In genomic region chr14:32109676-32110075, GRCh38 we compare ENCODE assay signal across 18 cellular contexts. TPM values are rescaled to one million over a fixed set of nuclear protein-coding genes. Genes with fewer than 3 reads are reported as not detected.
DNase-seq lines count a peak whose midpoint lies in the region; ATAC-seq, FAIRE-seq and TF ChIP-seq lines count a peak whose summit lies in the region.
"Had no signal": no experiment of that assay in that cellular context is flagged by ENCODE, and none has a peak within 500 bp of the region (broad histone marks: within the 10 kb centered on the region; RNA-seq: fewer than 3 reads in every experiment).

No MANE protein-coding gene starts in this region.

- no peaks in the 10 kb centered on the region for H3K9me3 ChIP-seq in HepG2 (ENCODE audit: low read length)
- no peaks in the 10 kb centered on the region for H3K9me3 ChIP-seq in right lobe of liver
- H3K9me3 ChIP-seq: A549, right atrium auricular region had no signal

- WGBS in HepG2 (ENCODE audit: low lambda C conversion rate): 95% methylated on average over 5 of the region's 5 CpGs
- WGBS in right lobe of liver (ENCODE audit: insufficient coverage, low coverage, low lambda C conversion rate, missing lambda C conversion rate): 77% methylated on average over 5 of the region's 5 CpGs

- H3K27ac ChIP-seq in HepG2 (ENCODE audit: extremely low read length, insufficient read depth, low read length) (no peak overlapping the region), right lobe of liver (no peak overlapping the region)
- H3K27ac ChIP-seq: A549, right atrium auricular region, WERI-Rb-1 had no signal

- no peak overlapping the region for H3K4me3 ChIP-seq in HepG2 (replicated peaks in 1 of 3; ENCODE audit: insufficient read depth in 1 of 3, low read depth in 2 of 3, low read length in 3 of 3)
- no peak overlapping the region for H3K4me3 ChIP-seq in right lobe of liver
- H3K4me3 ChIP-seq: A549, right atrium auricular region had no signal

- intact Hi-C loops in HepG2 (cut with micrococcal nuclease; ENCODE audit: unreplicated experiment): no loop called here
- intact Hi-C loops in right lobe of liver (cut with DNase I): no loop called here

- DNase-seq in HepG2 (ENCODE audit: low spot score) (no peak), right lobe of liver (no peak), amniotic stem cell (lab: John Stamatoyannopoulos, UW) (peak; percentile 41), glomerular visceral epithelial cell (ENCODE audit: extremely low spot score) (peak; percentile 67), mucosa of gallbladder (ENCODE audit: low spot score) (no peak), NCI-H128 (lab: John Stamatoyannopoulos, UW; ENCODE audit: unreplicated experiment) (no peak)
- DNase-seq: activated naive CD4-positive, alpha-beta T cell treated with anti-CD3 and anti-CD28 coated beads, Interleukin-2, amount 50 U/mL, for 16 hours; natural killer cell; NCI-H187 treated with DMSO at 0.1 percent for 48 hours; NCI-H510A; PC-3; stimulated activated naive CD4-positive, alpha-beta T cell; SW 1271; WERI-Rb-1 had no signal

- TF ChIP-seq EP300 in HepG2 (IDR thresholded peaks at IDR 0.05; ENCODE audit: low read depth in 2 of 2, low read length in 2 of 2) (no peak), HepG2 (CRISPR knock-in tag; IDR thresholded peaks at IDR 0.05; ENCODE audit: borderline replicate concordance) (no peak)

- no peak for FAIRE-seq in HepG2 (lab: Jason Lieb, UNC)
- FAIRE-seq: A549 had no signal

- peaks cover 87% of the 10 kb centered on the region for H3K79me2 ChIP-seq in HepG2 (ENCODE audit: insufficient read depth, low read length)

- H3K27me3 ChIP-seq in HepG2 (ENCODE audit: control insufficient read depth in 1 of 2, insufficient read depth in 2 of 2, low read length in 2 of 2): no peaks in the 10 kb centered on the region
- H3K27me3 ChIP-seq in right lobe of liver: no peaks in the 10 kb centered on the region
- H3K27me3 ChIP-seq: right atrium auricular region had no signal

- POLR2A ChIA-PET in HepG2 (lab: Yijun Ruan, JAX): interaction anchor here (0.8 kb wide), 1 partner anchor 33 kb away, joined by 4 read pairs; no protein-coding TSS in a partner anchor

- no peak overlapping the region for H2AFZ ChIP-seq in HepG2 (ENCODE audit: low read length)

- no peak for ATAC-seq in HepG2
- ATAC-seq in right lobe of liver: no peak
- no peak for ATAC-seq in GM21529 (IDR thresholded peaks at IDR 0.05; ENCODE audit: unreplicated experiment)
- no peak for ATAC-seq in GM19023 (IDR thresholded peaks at IDR 0.05; ENCODE audit: unreplicated experiment)
- ATAC-seq: natural killer cell, PC-3 had no signal

- peaks cover 23% of the 10 kb centered on the region for H4K20me1 ChIP-seq in HepG2 (ENCODE audit: insufficient read depth, low read length)

- TF ChIP-seq POLR2A in HepG2 (IDR thresholded peaks at IDR 0.05; ENCODE audit: insufficient read depth in 1 of 2, low read depth in 2 of 2, low read length in 2 of 2): no peak
- no peak for TF ChIP-seq POLR2A in right lobe of liver (IDR thresholded peaks at IDR 0.05)

- CTCF ChIA-PET in HepG2 (lab: Yijun Ruan, JAX; ENCODE audit: low intra/inter-chr PET ratio, low total read pairs): no interaction called here

- no peak overlapping the region for H3K4me2 ChIP-seq in HepG2 (ENCODE audit: low read depth, low read length)
- H3K4me2 ChIP-seq: A549 had no signal

- H3K4me1 ChIP-seq in HepG2 (ENCODE audit: insufficient read depth, low read length) (peaks cover 17% of the 10 kb centered on the region), right lobe of liver (no peaks in the 10 kb centered on the region)

- in situ Hi-C loops in HepG2 (cut with HindIII; ENCODE audit: extremely low pct_ligation_motif_present, low pct_unique_long_range_greater_than_20kb): no loop called here

- BruUV-seq in HepG2 (replicated peaks; lab: Mats Ljungman, UMichigan): no TSS peak

- no peak for TF ChIP-seq CTCF in HepG2 (CRISPR knock-in tag; IDR thresholded peaks at IDR 0.05)
- no peak for TF ChIP-seq CTCF in right lobe of liver (IDR thresholded peaks at IDR 0.05)

- no peak overlapping the region for H3K9ac ChIP-seq in HepG2 (ENCODE audit: insufficient read depth, low read depth, low read length)

- no peak for TF ChIP-seq RAD21 in HepG2 (CRISPR knock-in tag; IDR thresholded peaks at IDR 0.05)

- H3K36me3 ChIP-seq in HepG2 (replicated peaks in 1 of 2; ENCODE audit: control insufficient read depth in 1 of 2, insufficient read depth in 2 of 2, low read length in 2 of 2): peaks cover 3 to 5% of the 10 kb centered on the region in 2 experiments; a peak in 3 of 5 replicates
- no peaks in the 10 kb centered on the region for H3K36me3 ChIP-seq in right lobe of liver
- H3K36me3 ChIP-seq: right atrium auricular region, WERI-Rb-1 had no signal

TF ChIP-seq in HepG2, 621 proteins besides CTCF, POLR2A, EP300 and RAD21:
- TF ChIP-seq ONECUT2 (CRISPR knock-in tag; IDR thresholded peaks at IDR 0.05) (no peak), ZKSCAN8 (CRISPR knock-in tag; IDR thresholded peaks at IDR 0.05; ENCODE audit: borderline replicate concordance) (0 out of 2 replicates have a peak, but pooled peaks have one; percentile 11)

RNA-seq across cellular contexts. Expression of gene ARHGAP5, which starts 32.6 kb away (rescaled TPM):
- total RNA-seq in HepG2 (2016; rRNA removed; fragmentation: Illumina TruSeq; extraction: Trizol): 144 and 251 TPM in 2 replicates
- 107 and 120 TPM in 2 replicates for total RNA-seq in HepG2 (2016; cell fraction: cytosol; rRNA removed; fragmentation: Illumina TruSeq; extraction: Trizol; ENCODE audit: low read depth)
- 143 and 234 TPM in 2 replicates for total RNA-seq in HepG2 (2016; cell fraction: insoluble cytoplasmic fraction; rRNA removed; fragmentation: Illumina TruSeq; extraction: Trizol)
- 251 and 354 TPM in 2 replicates for total RNA-seq in HepG2 (2016; cell fraction: membrane; rRNA removed; fragmentation: Illumina TruSeq; extraction: Trizol)
- 126 and 127 TPM in 2 replicates for total RNA-seq in HepG2 (2016; cell fraction: nucleus; rRNA removed; fragmentation: Illumina TruSeq; extraction: Trizol)
- polyA plus RNA-seq in HepG2 (2011; rRNA removed): 33.2 and 33.7 TPM in 2 replicates
- 9.5 and 23.4 TPM in 2 replicates for polyA plus RNA-seq in HepG2 (2011; cell fraction: cytosol; rRNA removed)
- 16.4 and 21.5 TPM in 2 replicates for polyA plus RNA-seq in HepG2 (2011; cell fraction: nucleus; rRNA removed)
- 66.9 and 68.2 TPM in 2 replicates for polyA plus RNA-seq in HepG2 (2012)
- polyA plus RNA-seq in HepG2 (2016; cell fraction: cytosol; fragmentation: Illumina TruSeq; extraction: Trizol; ENCODE audit: low read depth): 7.1 and 8.7 TPM in 2 replicates
- polyA plus RNA-seq in HepG2 (2016; cell fraction: insoluble cytoplasmic fraction; fragmentation: Illumina TruSeq; extraction: Trizol; ENCODE audit: low read depth): 97.2 and 109 TPM in 2 replicates
- 24.4 and 27.7 TPM in 2 replicates for polyA plus RNA-seq in HepG2 (2016; cell fraction: membrane; fragmentation: Illumina TruSeq; extraction: Trizol; ENCODE audit: low read depth)
- polyA plus RNA-seq in HepG2 (2016; cell fraction: nucleus; fragmentation: Illumina TruSeq; extraction: Trizol; ENCODE audit: insufficient read depth, low read depth): 58.3 and 60.5 TPM in 2 replicates
- polyA minus RNA-seq in HepG2 (2011; rRNA and poly(A)+ RNA removed; ENCODE audit: low replicate concordance): 32.3 and 33.4 TPM in 2 replicates
- 126 and 147 TPM in 2 replicates for polyA minus RNA-seq in HepG2 (2011; cell fraction: cytosol; rRNA and poly(A)+ RNA removed)
- polyA minus RNA-seq in HepG2 (2011; cell fraction: nucleus; rRNA and poly(A)+ RNA removed): 187 and 220 TPM in 2 replicates
- total RNA-seq in right lobe of liver: 10 to 100 TPM; 32.0 to 60.5 (median 50.1) TPM
- 134 TPM for total RNA-seq in mucosa of gallbladder

Comparison
In these comparisons a context has a peak if more than half of its experiments do, and no peak if none do; other contexts are left out.
1. DNase-seq: peak in amniotic stem cell (single experiment) and glomerular visceral epithelial cell (single experiment); none in HepG2 (single experiment), right lobe of liver (0 of 3), mucosa of gallbladder (single experiment) and NCI-H128 (single experiment).